Comparison of ENCODE assay signal across 8 cellular contexts in genomic region chr12:19440916-19441315, GRCh38. TPM values are rescaled to one million over a fixed set of nuclear protein-coding genes. Genes with fewer than 3 reads are reported as not detected.
DNase-seq lines count a peak whose midpoint lies in the region; ATAC-seq, FAIRE-seq and TF ChIP-seq lines count a peak whose summit lies in the region.

No MANE protein-coding gene starts in this region.

- no peak for DNase-seq in CD4-positive, alpha-beta T cell
- no peak for DNase-seq in H1 (ENCODE audit: low read depth in 1 of 2, low spot score in 2 of 2)
- no peak for DNase-seq in DMS153 treated with DMSO at 0.1 percent for 48 hours (lab: John Stamatoyannopoulos, UW; ENCODE audit: unreplicated experiment)
- DNase-seq in SW480 (ENCODE audit: low spot score) = no peak

- H3K9me3 ChIP-seq in CD4-positive, alpha-beta T cell (ENCODE audit: control insufficient read depth, low read length) = no peaks in the 10 kb centered on the region
- H3K9me3 ChIP-seq in OCI-LY3 (ENCODE audit: insufficient read depth, low read length) (no peaks in the 10 kb centered on the region), H1 (ENCODE audit: insufficient read depth in 2 of 2, low read depth in 1 of 2, low read length in 1 of 2) (no peaks in the 10 kb centered on the region), neuron (ENCODE audit: low read length) (peaks cover 3% of the 10 kb centered on the region)

- H3K18ac ChIP-seq in H1 (ENCODE audit: extremely low read depth, low read length) = no peak overlapping the region

- no peak overlapping the region for H4K5ac ChIP-seq in H1 (ENCODE audit: insufficient read length, low read depth, low read length)

- no peak overlapping the region for H2BK20ac ChIP-seq in H1 (ENCODE audit: low read length)

- H3K4me1 ChIP-seq in OCI-LY3 (ENCODE audit: low read length) (peaks cover 19% of the 10 kb centered on the region), H1 (replicated peaks in 1 of 4; ENCODE audit: control insufficient read depth in 3 of 4, insufficient read depth in 4 of 4, low read length in 3 of 4) (peaks cover 2 to 18% (median 10%) of the 10 kb centered on the region in 4 experiments; a peak in 5 of 7 replicates), neuron (ENCODE audit: insufficient read depth, low read length) (peaks cover 16% of the 10 kb centered on the region)

- no peaks in the 10 kb centered on the region for H3K27me3 ChIP-seq in CD4-positive, alpha-beta T cell (ENCODE audit: control insufficient read depth, insufficient read depth, low read length)
- H3K27me3 ChIP-seq in OCI-LY3 (ENCODE audit: low read depth, low read length) (no peaks in the 10 kb centered on the region), H1 (replicated peaks in 1 of 4; ENCODE audit: control insufficient read depth in 3 of 4, extremely low read depth in 1 of 4, insufficient read depth in 3 of 4, low read length in 3 of 4) (no peaks in the 10 kb centered on the region), neuron (ENCODE audit: insufficient read depth, low read length) (no peaks in the 10 kb centered on the region)

- H3K4ac ChIP-seq in H1 (replicated peaks; ENCODE audit: insufficient read length, low read depth, low read length) = no peak overlapping the region

- H3K4me1 Mint-ChIP-seq in CD4-positive, alpha-beta T cell (ENCODE audit: low read depth) = peaks cover 63% of the 10 kb centered on the region

- TF ChIP-seq EP300 in H1 (IDR thresholded peaks at IDR 0.05; ENCODE audit: borderline replicate concordance in 1 of 2, low read depth in 2 of 2, low read length in 2 of 2) = no peak

- no peak overlapping the region for H3K56ac ChIP-seq in H1 (replicated peaks; ENCODE audit: insufficient read length, low read depth, low read length)

- H4K91ac ChIP-seq in H1 (replicated peaks; ENCODE audit: insufficient read length, low read length) = no peak overlapping the region

- ATAC-seq in CD4-positive, alpha-beta T cell (ENCODE audit: poor library complexity) = no peak
- no peak for ATAC-seq in HG02759 (IDR thresholded peaks at IDR 0.05; ENCODE audit: unreplicated experiment)
- no peak for ATAC-seq in HG03469 (IDR thresholded peaks at IDR 0.05; ENCODE audit: unreplicated experiment)

- H3K23ac ChIP-seq in H1 (ENCODE audit: insufficient read length) = no peak overlapping the region

- H2BK15ac ChIP-seq in H1 (ENCODE audit: low read length) = no peak overlapping the region

- peaks cover 45% of the 10 kb centered on the region for H4K20me1 ChIP-seq in OCI-LY3 (ENCODE audit: insufficient read depth, low read length)
- peaks cover 5 to 13% of the 10 kb centered on the region in 2 experiments for H4K20me1 ChIP-seq in H1 (replicated peaks in 1 of 2; ENCODE audit: control insufficient read depth in 1 of 2, insufficient read depth in 2 of 2, low read length in 2 of 2)

- peak overlapping the region; percentile 83 for H3K4me3 ChIP-seq in OCI-LY3 (ENCODE audit: low read length)
- peak overlapping the region; percentile 74 to 98 (median 92) for H3K4me3 ChIP-seq in H1 (ENCODE audit: extremely low read depth in 1 of 4, insufficient read depth in 2 of 4, low read depth in 3 of 4, low read length in 4 of 4)
- H3K4me3 ChIP-seq in neuron (ENCODE audit: low read length) = peak overlapping the region; percentile 76

- peak overlapping the region; percentile 99 for H3K4me3 Mint-ChIP-seq in CD4-positive, alpha-beta T cell

- peak overlapping the region; percentile 97 for H3K27ac Mint-ChIP-seq in CD4-positive, alpha-beta T cell

- FAIRE-seq in H1 (lab: Jason Lieb, UNC) = no peak

- peaks cover 44% of the 10 kb centered on the region for H3K36me3 Mint-ChIP-seq in CD4-positive, alpha-beta T cell (ENCODE audit: low read depth)

- H3K9ac ChIP-seq in OCI-LY3 (ENCODE audit: low read length) (peak overlapping the region; percentile 99), H1 (replicated peaks in 1 of 4; ENCODE audit: extremely low read depth in 1 of 4, low read depth in 3 of 4, low read length in 3 of 4) (peak overlapping the region in 3 of 4 experiments; percentile 53 to 93 (median 87); a peak in 3 of 7 replicates)

- no peak for TF ChIP-seq RAD21 in H1 (IDR thresholded peaks at IDR 0.05 in 1 of 2, conservative IDR thresholded peaks at IDR 0.05 in 1 of 2; ENCODE audit: low read depth in 2 of 2, low read length in 2 of 2)

- no peak overlapping the region for H3K14ac ChIP-seq in H1 (ENCODE audit: insufficient read length)

- H3K79me2 ChIP-seq in OCI-LY3 (ENCODE audit: low read length) = peaks cover 63% of the 10 kb centered on the region
- peaks cover 48 to 64% of the 10 kb centered on the region in 2 experiments for H3K79me2 ChIP-seq in H1 (ENCODE audit: control insufficient read depth in 1 of 2, insufficient read depth in 2 of 2, low read length in 2 of 2)

- H3K4me2 ChIP-seq in OCI-LY3 (ENCODE audit: low read length) (peak overlapping the region; percentile 66), H1 (ENCODE audit: insufficient read depth in 1 of 2, low read depth in 2 of 2, low read length in 2 of 2) (peak overlapping the region; percentile 58 to 79)

- H3K27me3 Mint-ChIP-seq in CD4-positive, alpha-beta T cell = no peaks in the 10 kb centered on the region

- H3K9me3 Mint-ChIP-seq in CD4-positive, alpha-beta T cell = no peaks in the 10 kb centered on the region

- H2AK5ac ChIP-seq in H1 (ENCODE audit: low read depth, low read length) = no peak overlapping the region

- no peaks in the 10 kb centered on the region for H3K79me1 ChIP-seq in H1 (ENCODE audit: low read depth, low read length)

- no peak overlapping the region for H2AFZ ChIP-seq in OCI-LY3 (ENCODE audit: low read depth, low read length)
- H2AFZ ChIP-seq in H1 (ENCODE audit: low read length) = no peak overlapping the region
- H2AFZ ChIP-seq in neuron (ENCODE audit: low read depth, low read length) = no peak overlapping the region

- TF ChIP-seq CTCF in CD4-positive, alpha-beta T cell (IDR thresholded peaks at IDR 0.05) = no peak
- TF ChIP-seq CTCF in OCI-LY3 (IDR thresholded peaks at IDR 0.05; ENCODE audit: low read depth, low read length) (no peak), H1 (IDR thresholded peaks at IDR 0.05; ENCODE audit: control extremely low read depth in 1 of 3, insufficient read depth in 1 of 3, low read depth in 1 of 3, low read length in 3 of 3) (no peak)

- POLR2A ChIA-PET in CD4-positive, alpha-beta T cell (lab: Charles Lee) = no interaction called here
- POLR2A ChIA-PET in H1 (lab: Charles Lee; ENCODE audit: partially characterized antibody) = interaction anchor here (0.7 to 2.8 kb wide), 6 partner anchors 16 to 87 kb away, joined by 3 to 11 read pairs (median 3); no protein-coding TSS in a partner anchor

- H3K36me3 ChIP-seq in OCI-LY3 (replicated peaks; ENCODE audit: low read depth, low read length) (peaks cover 22% of the 10 kb centered on the region), H1 (ENCODE audit: control insufficient read depth in 2 of 4, insufficient read depth in 4 of 4, low read length in 3 of 4) (peaks cover 0 to 16% (median 3%) of the 10 kb centered on the region in 4 experiments; a peak in 2 of 8 replicates), neuron (ENCODE audit: insufficient read depth, low read length) (peaks cover 16% of the 10 kb centered on the region)

- H3K27ac ChIP-seq in CD4-positive, alpha-beta T cell (ENCODE audit: low read depth, low read length) = no peak overlapping the region
- H3K27ac ChIP-seq in OCI-LY3 (ENCODE audit: low read length) = peak overlapping the region; percentile 76; the same call in 1 of the 2 replicates
- H3K27ac ChIP-seq in H1 (ENCODE audit: low read depth, low read length) = no peak overlapping the region

- WGBS in H1 (ENCODE audit: extremely low coverage in 1 of 2, insufficient coverage in 1 of 2, insufficient read length in 1 of 2, insufficient replicate concordance in 2 of 2, low coverage in 1 of 2, low lambda C conversion rate in 2 of 2, missing lambda C conversion rate in 1 of 2), 2 experiments = 5% methylated on average over 8 of the region's 8 CpGs; no CpG with 5 or more reads in 1 of the 2 experiments

- no peak overlapping the region for H2BK12ac ChIP-seq in H1 (ENCODE audit: low read depth, low read length)

- H3K23me2 ChIP-seq in H1 (ENCODE audit: low read depth, low read length) = peaks cover 3% of the 10 kb centered on the region; the same call in 1 of the 2 replicates

- CTCF ChIA-PET in CD4-positive, alpha-beta T cell (lab: Charles Lee) = no interaction called here
- CTCF ChIA-PET in H1 (lab: Charles Lee; ENCODE audit: partially characterized antibody) = no interaction called here

- no peak overlapping the region for H2BK120ac ChIP-seq in H1 (replicated peaks; ENCODE audit: low read depth, low read length)

- TF ChIP-seq POLR2A in H1 (IDR thresholded peaks at IDR 0.05; ENCODE audit: control extremely low read depth in 1 of 2, low read depth in 2 of 2, low read length in 2 of 2) = no peak

- no peak overlapping the region for H2BK5ac ChIP-seq in H1 (ENCODE audit: low read depth, low read length)

- no peak overlapping the region for H4K8ac ChIP-seq in H1 (ENCODE audit: extremely low read depth, insufficient read depth, low read length)

- intact Hi-C loops in CD4-positive, alpha-beta T cell (cut with DNase I, micrococcal nuclease) = loop anchor here (5.0 kb wide), 1 partner anchor 41 kb away; no protein-coding TSS in a partner anchor

TF ChIP-seq in H1, 55 proteins besides CTCF, POLR2A, EP300 and RAD21:
- TF ChIP-seq GABPA (IDR thresholded peaks at IDR 0.05; ENCODE audit: borderline replicate concordance, insufficient read depth, low read length) = no peak
- TF ChIP-seq TAF7 (optimal IDR thresholded peaks at IDR 0.05; ENCODE audit: borderline replicate concordance, low read depth, low read length) = peak; percentile 26
- TF ChIP-seq SAP30 (IDR thresholded peaks at IDR 0.05; ENCODE audit: insufficient read depth, insufficient replicate concordance, low read length) = peak; percentile 2
- TF ChIP-seq TCF12 (IDR thresholded peaks at IDR 0.05; ENCODE audit: low read depth, low read length) = no peak
- TF ChIP-seq SIX5 (IDR thresholded peaks at IDR 0.05; ENCODE audit: low read depth, low read length) = no peak

RNA-seq across cellular contexts. Expression of gene AEBP2, which starts 1.6 kb away (rescaled TPM):
- total RNA-seq in CD4-positive, alpha-beta T cell = 10 to 100 TPM; 42.9 to 44.8 TPM
- 56.9 and 61.4 TPM in 2 replicates for total RNA-seq in H1 (2021; fragmentation: NEBNext Ultra II Directional; extraction: Animal tissue kit (Norgen Biotek cat#: 25700))
- 10.6 and 13.6 TPM in 2 replicates for polyA plus RNA-seq in H1 (2011; rRNA removed)
- polyA plus RNA-seq in H1 (2011; cell fraction: cytosol; rRNA removed) = 16.7 TPM
- 8.0 TPM for polyA plus RNA-seq in H1 (2011; cell fraction: nucleus; rRNA removed)
- polyA plus RNA-seq in H1 (2012, experiment 1 of 2) = 33.6 to 56.8 TPM (median 46.3 TPM) in 4 replicates
- 4.7 TPM for polyA plus RNA-seq in H1 (2012, experiment 2 of 2)
- 41.4 TPM for polyA plus RNA-seq in H1 (2013, experiment 1 of 2)
- polyA plus RNA-seq in H1 (2013, experiment 2 of 2) = 43.0 TPM
- polyA minus RNA-seq in H1 (2011; rRNA and poly(A)+ RNA removed) = 29.2 and 29.5 TPM in 2 replicates
- polyA minus RNA-seq in H1 (2011; cell fraction: cytosol; rRNA and poly(A)+ RNA removed) = 26.0 TPM
- polyA minus RNA-seq in H1 (2011; cell fraction: nucleus; rRNA and poly(A)+ RNA removed) = 33.3 TPM
